Comparison of ENCODE assay signal across 8 cellular contexts in genomic region chr9:132372177-132373095, GRCh38. TPM values are rescaled to one million over a fixed set of nuclear protein-coding genes. Genes with fewer than 3 reads are reported as not detected.
DNase-seq lines count a peak whose midpoint lies in the region; ATAC-seq, FAIRE-seq and TF ChIP-seq lines count a peak whose summit lies in the region.

No MANE protein-coding gene starts in this region.

- peak overlapping the region; percentile 25 to 79 for H3K27ac ChIP-seq in kidney (ENCODE audit: low read depth in 2 of 2, low read length in 2 of 2)
- H3K27ac ChIP-seq in suprapubic skin: peak overlapping the region; percentile 56

- H3K4me3 Mint-ChIP-seq in activated naive CD4-positive, alpha-beta T cell treated with anti-CD3 and anti-CD28 coated beads, Interleukin-2, amount 50 U/mL, for 24 hours: peak overlapping the region; percentile 38
- no peak overlapping the region for H3K4me3 Mint-ChIP-seq in activated T-helper 2 cell treated with anti-CD3 and anti-CD28 coated beads, Interferon-gamma antibody, Interleukin-2, Interleukin-4, amounts not matched to agents 10 μg/mL and 5 μg/mL and 100 μg/mL, durations not matched to agents 14 hours and 24 hours and 36 hours (ENCODE audit: low read depth)

- H3K27me3 Mint-ChIP-seq in activated naive CD4-positive, alpha-beta T cell treated with anti-CD3 and anti-CD28 coated beads, Interleukin-2, amount 50 U/mL, for 24 hours: no peaks in the 10 kb centered on the region
- H3K27me3 Mint-ChIP-seq in activated T-helper 2 cell treated with anti-CD3 and anti-CD28 coated beads, Interferon-gamma antibody, Interleukin-2, Interleukin-4, amounts not matched to agents 10 μg/mL and 5 μg/mL and 100 μg/mL, durations not matched to agents 14 hours and 24 hours and 36 hours (ENCODE audit: low read depth): no peaks in the 10 kb centered on the region

- H3K9me3 ChIP-seq in kidney (ENCODE audit: control insufficient read depth in 1 of 2, low read length in 2 of 2) (no peaks in the 10 kb centered on the region), suprapubic skin (no peaks in the 10 kb centered on the region)

- no peak for TF ChIP-seq EP300 in suprapubic skin (IDR thresholded peaks at IDR 0.05)

- peak overlapping the region; percentile 69 for H3K27ac Mint-ChIP-seq in activated naive CD4-positive, alpha-beta T cell treated with anti-CD3 and anti-CD28 coated beads, Interleukin-2, amount 50 U/mL, for 24 hours
- H3K27ac Mint-ChIP-seq in activated T-helper 2 cell treated with anti-CD3 and anti-CD28 coated beads, Interferon-gamma antibody, Interleukin-2, Interleukin-4, amounts not matched to agents 10 μg/mL and 5 μg/mL and 100 μg/mL, durations not matched to agents 14 hours and 24 hours and 36 hours: peak overlapping the region; percentile 78

- H3K4me1 ChIP-seq in kidney (ENCODE audit: control insufficient read depth in 1 of 2, insufficient read depth in 1 of 2, low read depth in 1 of 2, low read length in 2 of 2): no peaks in the 10 kb centered on the region
- H3K4me1 ChIP-seq in suprapubic skin: no peaks in the 10 kb centered on the region

- H3K36me3 ChIP-seq in kidney (ENCODE audit: control insufficient read depth in 1 of 2, insufficient read depth in 2 of 2, low read length in 2 of 2) (peaks cover 7 to 11% of the 10 kb centered on the region in 2 donors), suprapubic skin (peaks cover 29% of the 10 kb centered on the region)

- intact Hi-C loops in activated T-helper 2 cell treated with anti-CD3 and anti-CD28 coated beads, Interferon-gamma antibody, Interleukin-2, Interleukin-4, amounts not matched to agents 10 μg/mL and 5 μg/mL and 100 μg/mL, durations not matched to agents 14 hours and 24 hours and 36 hours (cut with micrococcal nuclease): no loop called here
- intact Hi-C loops in kidney (cut with DNase I): no loop called here

- DNase-seq in activated naive CD4-positive, alpha-beta T cell treated with anti-CD3 and anti-CD28 coated beads, Interleukin-2, amount 50 U/mL, for 16 hours: no peak
- DNase-seq in activated T-helper 2 cell treated with anti-CD3 and anti-CD28 coated beads, Interferon-gamma antibody, Interleukin-2, Interleukin-4, amounts not matched to agents 10 μg/mL and 5 μg/mL and 100 μg/mL, durations not matched to agents 14 hours and 24 hours and 36 hours (ENCODE audit: low spot score): no peak
- no peak for DNase-seq in kidney
- peak in 1 of 2 donors; percentile 68 for DNase-seq in suprapubic skin (ENCODE audit: low spot score in 2 of 2)
- no peak for DNase-seq in GM10266 (ENCODE audit: extremely low spot score)
- DNase-seq in NCI-H2107 treated with DMSO at 0.1 percent for 48 hours (lab: John Stamatoyannopoulos, UW; ENCODE audit: unreplicated experiment): no peak

- 62% methylated on average over 14 of the region's 14 CpGs for WGBS in suprapubic skin

- peaks cover 15% of the 10 kb centered on the region for H3K4me1 Mint-ChIP-seq in activated naive CD4-positive, alpha-beta T cell treated with anti-CD3 and anti-CD28 coated beads, Interleukin-2, amount 50 U/mL, for 24 hours
- H3K4me1 Mint-ChIP-seq in activated T-helper 2 cell treated with anti-CD3 and anti-CD28 coated beads, Interferon-gamma antibody, Interleukin-2, Interleukin-4, amounts not matched to agents 10 μg/mL and 5 μg/mL and 100 μg/mL, durations not matched to agents 14 hours and 24 hours and 36 hours (ENCODE audit: low read depth): peaks cover 11% of the 10 kb centered on the region

- H3K4me3 ChIP-seq in kidney (ENCODE audit: low read length in 2 of 2) (peak overlapping the region in 1 of 2 donors; percentile 15), suprapubic skin (no peak overlapping the region)

- peaks cover 20% of the 10 kb centered on the region for H3K36me3 Mint-ChIP-seq in activated naive CD4-positive, alpha-beta T cell treated with anti-CD3 and anti-CD28 coated beads, Interleukin-2, amount 50 U/mL, for 24 hours
- peaks cover 8% of the 10 kb centered on the region for H3K36me3 Mint-ChIP-seq in activated T-helper 2 cell treated with anti-CD3 and anti-CD28 coated beads, Interferon-gamma antibody, Interleukin-2, Interleukin-4, amounts not matched to agents 10 μg/mL and 5 μg/mL and 100 μg/mL, durations not matched to agents 14 hours and 24 hours and 36 hours (ENCODE audit: low read depth)

- H3K9ac ChIP-seq in kidney (ENCODE audit: low read length in 2 of 2): no peak overlapping the region

- H3K27me3 ChIP-seq in suprapubic skin: no peaks in the 10 kb centered on the region

- ATAC-seq in GM21825 (IDR thresholded peaks at IDR 0.05; ENCODE audit: unreplicated experiment): no peak

- no peaks in the 10 kb centered on the region for H3K9me3 Mint-ChIP-seq in activated naive CD4-positive, alpha-beta T cell treated with anti-CD3 and anti-CD28 coated beads, Interleukin-2, amount 50 U/mL, for 24 hours
- no peaks in the 10 kb centered on the region for H3K9me3 Mint-ChIP-seq in activated T-helper 2 cell treated with anti-CD3 and anti-CD28 coated beads, Interferon-gamma antibody, Interleukin-2, Interleukin-4, amounts not matched to agents 10 μg/mL and 5 μg/mL and 100 μg/mL, durations not matched to agents 14 hours and 24 hours and 36 hours

- TF ChIP-seq CTCF in kidney (IDR thresholded peaks at IDR 0.05; ENCODE audit: borderline replicate concordance, extremely low read depth, insufficient read depth): no peak
- no peak for TF ChIP-seq CTCF in suprapubic skin (IDR thresholded peaks at IDR 0.05)
- no peak for TF ChIP-seq CTCF in GM10266 (IDR thresholded peaks at IDR 0.05; ENCODE audit: control insufficient read depth, insufficient read depth, low read depth, missing control alignments)

- FAIRE-seq in kidney (lab: Jason Lieb, UNC): no peak

- no peak for TF ChIP-seq POLR2A in suprapubic skin (IDR thresholded peaks at IDR 0.05)

RNA-seq across cellular contexts. Expression of gene SETX, which starts 17.6 kb away (rescaled TPM):
- total RNA-seq in activated T-helper 2 cell treated with anti-CD3 and anti-CD28 coated beads, Interferon-gamma antibody, Interleukin-2, Interleukin-4, amounts not matched to agents 10 μg/mL and 5 μg/mL and 100 μg/mL, durations not matched to agents 14 hours and 24 hours and 36 hours: 49.8 and 51.0 TPM in 2 replicates
- total RNA-seq in kidney: 56.8 TPM
- polyA plus RNA-seq in kidney (ENCODE audit: insufficient read depth, low read depth, low replicate concordance): 16.1 TPM
- total RNA-seq in suprapubic skin: 10 to 100 TPM; 28.8 to 67.9 (median 39.7) TPM

RNA-seq across cellular contexts. Expression of gene TTF1, which starts 34.2 kb away (rescaled TPM):
- total RNA-seq in activated T-helper 2 cell treated with anti-CD3 and anti-CD28 coated beads, Interferon-gamma antibody, Interleukin-2, Interleukin-4, amounts not matched to agents 10 μg/mL and 5 μg/mL and 100 μg/mL, durations not matched to agents 14 hours and 24 hours and 36 hours: 35.4 and 36.2 TPM in 2 replicates
- 16.3 TPM for total RNA-seq in kidney
- polyA plus RNA-seq in kidney (ENCODE audit: insufficient read depth, low read depth, low replicate concordance): 10.3 TPM
- total RNA-seq in suprapubic skin: 10 to 100 TPM in 1 of 4 donors, 1 to 10 TPM in 3; 7.7 to 19.7 (median 9.1) TPM

RNA-seq across cellular contexts. Expression of gene CFAP77, which starts 37.6 kb away (rescaled TPM):
- total RNA-seq in activated T-helper 2 cell treated with anti-CD3 and anti-CD28 coated beads, Interferon-gamma antibody, Interleukin-2, Interleukin-4, amounts not matched to agents 10 μg/mL and 5 μg/mL and 100 μg/mL, durations not matched to agents 14 hours and 24 hours and 36 hours: not detected in 2 replicates
- total RNA-seq in kidney: 0.50 TPM
- not detected for polyA plus RNA-seq in kidney (ENCODE audit: insufficient read depth, low read depth, low replicate concordance)
- 1 to 10 TPM in 1 of 4 donors, not detected in 3; 1.0 TPM for total RNA-seq in suprapubic skin
